Comparison of ENCODE assay signal across 8 cellular contexts in genomic region chr17:81635973-81636504, GRCh38. TPM values are rescaled to one million over a fixed set of nuclear protein-coding genes. Genes with fewer than 3 reads are reported as not detected.
DNase-seq lines count a peak whose midpoint lies in the region; ATAC-seq lines count a peak whose summit lies in the region.

No MANE protein-coding gene starts in this region.

- peak overlapping the region; percentile 82 for H3K9ac ChIP-seq in mucosa of stomach (ENCODE audit: low read length)

- peaks cover 8% of the 10 kb centered on the region for H3K36me3 Mint-ChIP-seq in central memory CD8-positive, alpha-beta T cell (ENCODE audit: insufficient read depth)

- peak overlapping the region; percentile 93 for H3K4me3 Mint-ChIP-seq in central memory CD8-positive, alpha-beta T cell

- peaks cover 10% of the 10 kb centered on the region for H3K4me1 ChIP-seq in mucosa of stomach (ENCODE audit: control insufficient read depth, insufficient read depth, low read length)

- ATAC-seq in GM19023 (IDR thresholded peaks at IDR 0.05; ENCODE audit: unreplicated experiment): peak; percentile 12
- ATAC-seq in central memory CD8-positive, alpha-beta T cell (replicated peaks; ENCODE audit: extremely low read depth, poor library complexity, severe bottlenecking): no peak

- peak overlapping the region; percentile 28 for H3K4me3 ChIP-seq in mucosa of stomach (ENCODE audit: low read length)

- H3K27me3 ChIP-seq in mucosa of stomach (ENCODE audit: control insufficient read depth, insufficient read depth, low read length): no peaks in the 10 kb centered on the region

- H3K27me3 Mint-ChIP-seq in central memory CD8-positive, alpha-beta T cell: no peaks in the 10 kb centered on the region

- H3K9me3 ChIP-seq in mucosa of stomach (ENCODE audit: control insufficient read depth, low read length): no peaks in the 10 kb centered on the region

- no peaks in the 10 kb centered on the region for H3K9me3 Mint-ChIP-seq in central memory CD8-positive, alpha-beta T cell

- H3K36me3 ChIP-seq in mucosa of stomach (ENCODE audit: control insufficient read depth, insufficient read depth, low read length): no peaks in the 10 kb centered on the region

- DNase-seq in LHCN-M2 (ENCODE audit: low read depth) (peak; percentile 55), NCI-H2227 treated with DMSO at 0.1 percent for 48 hours (lab: John Stamatoyannopoulos, UW) (no peak), NCI-H774 (lab: John Stamatoyannopoulos, UW) (no peak), SHP77 (lab: John Stamatoyannopoulos, UW) (no peak), SKM-1 (lab: John Stamatoyannopoulos, UW; ENCODE audit: unreplicated experiment) (no peak)
- no peak for DNase-seq in central memory CD8-positive, alpha-beta T cell (ENCODE audit: low spot score in 2 of 2)

- H3K27ac Mint-ChIP-seq in central memory CD8-positive, alpha-beta T cell (ENCODE audit: low read depth): peak overlapping the region; percentile 96

- peaks cover 17% of the 10 kb centered on the region for H3K4me1 Mint-ChIP-seq in central memory CD8-positive, alpha-beta T cell

RNA-seq across cellular contexts. Expression of gene NPLOC4, which starts 0.9 kb away (rescaled TPM):
- total RNA-seq in LHCN-M2 (2014; rRNA removed): 62.3 and 75.7 TPM in 2 replicates
- polyA plus RNA-seq in LHCN-M2 (2012): 64.8 TPM

RNA-seq across cellular contexts. Expression of gene TSPAN10, which starts 1.0 kb away (rescaled TPM):
- 8.5 and 8.8 TPM in 2 replicates for total RNA-seq in LHCN-M2 (2014; rRNA removed)
- polyA plus RNA-seq in LHCN-M2 (2012): 15.1 TPM

RNA-seq across cellular contexts. Expression of gene PDE6G, which starts 20.3 kb away (rescaled TPM):
- not detected in 2 replicates for total RNA-seq in LHCN-M2 (2014; rRNA removed)
- 0.62 TPM for polyA plus RNA-seq in LHCN-M2 (2012)

RNA-seq across cellular contexts. Expression of gene OXLD1, which starts 30.4 kb away (rescaled TPM):
- 54.1 and 54.8 TPM in 2 replicates for total RNA-seq in LHCN-M2 (2014; rRNA removed)
- 34.9 TPM for polyA plus RNA-seq in LHCN-M2 (2012)

RNA-seq across cellular contexts. Expression of gene CCDC137, which starts 30.5 kb away (rescaled TPM):
- 25.2 and 28.2 TPM in 2 replicates for total RNA-seq in LHCN-M2 (2014; rRNA removed)
- 23.7 TPM for polyA plus RNA-seq in LHCN-M2 (2012)
